In genomic region chr9:109010676-109011655, GRCh38 we compare ENCODE assay signal across 8 cellular contexts. TPM values are rescaled to one million over a fixed set of nuclear protein-coding genes. Genes with fewer than 3 reads are reported as not detected.
A peak's percentile ranks its signal among the peaks of the same experiment; 100 is the strongest.
DNase-seq lines count a peak whose midpoint lies in the region; ATAC-seq and TF ChIP-seq lines count a peak whose summit lies in the region.

No MANE protein-coding gene starts in this region.

- TF ChIP-seq CTCF in DOHH2 (IDR thresholded peaks at IDR 0.05; ENCODE audit: low read depth, low read length, poor library complexity, severe bottlenecking) (no peak), fibroblast of mammary gland (conservative IDR thresholded peaks at IDR 0.05; ENCODE audit: control insufficient read depth, insufficient read depth, low read depth, low read length) (no peak), endothelial cell (IDR thresholded peaks at IDR 0.05; ENCODE audit: unreplicated experiment) (no peak)

- no peaks in the 10 kb centered on the region for H3K9me2 ChIP-seq in DOHH2 (replicated peaks; ENCODE audit: control insufficient read depth, low read length)

- peaks cover 21% of the 10 kb centered on the region for H3F3A ChIP-seq in DOHH2 (ENCODE audit: control insufficient read depth, insufficient read depth)

- no peak overlapping the region for H3K27ac ChIP-seq in DOHH2 (ENCODE audit: low read depth, low read length)

- peaks cover 3% of the 10 kb centered on the region for H4K20me1 ChIP-seq in DOHH2 (ENCODE audit: control insufficient read depth, insufficient read depth, low read depth, low read length)

- H3K79me2 ChIP-seq in DOHH2 (ENCODE audit: control insufficient read depth, low read length) = peaks cover 56% of the 10 kb centered on the region

- DNase-seq in NCI-H226 (peak; percentile 67), activated T-cell treated with anti-CD3 and anti-CD28 coated beads for 24 hours (ENCODE audit: low read depth) (peak; percentile 64), fibroblast of mammary gland (ENCODE audit: low read depth) (peak; percentile 92), HuH-7.5 (ENCODE audit: low spot score) (no peak), endothelial cell (ENCODE audit: low spot score) (no peak)
- peak; percentile 43 to 63 for DNase-seq in stimulated activated CD4-positive, alpha-beta T cell treated with anti-CD3 and anti-CD28 coated beads, Interleukin-15, amount 100 ng/mL, for 48 hours (ENCODE audit: low read depth in 2 of 2)

- ATAC-seq in GM21786 (IDR thresholded peaks at IDR 0.05; ENCODE audit: unreplicated experiment) = peak; percentile 27

- no peaks in the 10 kb centered on the region; the same call in 1 of the 2 replicates for H3K36me3 ChIP-seq in DOHH2 (ENCODE audit: control insufficient read depth, low read length)

- H3K27me3 Mint-ChIP-seq in endothelial cell (ENCODE audit: unreplicated experiment) = peaks cover 15% of the 10 kb centered on the region

- no peaks in the 10 kb centered on the region for H3K9me3 Mint-ChIP-seq in endothelial cell (ENCODE audit: unreplicated experiment)

- H3K4me2 ChIP-seq in DOHH2 (ENCODE audit: low read length) = peak overlapping the region; percentile 74

- H3K4me3 Mint-ChIP-seq in endothelial cell (ENCODE audit: unreplicated experiment) = no peak overlapping the region

- H3K4me3 ChIP-seq in DOHH2 (ENCODE audit: low read length) (peak overlapping the region; percentile 77; the same call in 1 of the 2 replicates), fibroblast of mammary gland (ENCODE audit: control insufficient read depth, low read depth, low read length) (peak overlapping the region; percentile 85)

- peaks cover 23% of the 10 kb centered on the region for H3K4me1 ChIP-seq in DOHH2 (ENCODE audit: control insufficient read depth, low read length)

- H3K9me3 ChIP-seq in DOHH2 (ENCODE audit: control insufficient read depth, insufficient read depth, low read length) = no peaks in the 10 kb centered on the region

- H3K36me3 Mint-ChIP-seq in endothelial cell (ENCODE audit: low read depth, unreplicated experiment) = peaks cover 3% of the 10 kb centered on the region

- no peak overlapping the region for H3K27ac Mint-ChIP-seq in endothelial cell (ENCODE audit: unreplicated experiment)

- peaks cover 28% of the 10 kb centered on the region for H3K4me1 Mint-ChIP-seq in endothelial cell (ENCODE audit: unreplicated experiment)

- no peaks in the 10 kb centered on the region for H3K27me3 ChIP-seq in DOHH2 (ENCODE audit: control insufficient read depth, low read length)

RNA-seq across cellular contexts. Expression of gene CTNNAL1, which starts 2.3 kb away (rescaled TPM):
- total RNA-seq in endothelial cell (ENCODE audit: unreplicated experiment) = 31.2 TPM

Comparison
In these comparisons a context has a peak if more than half of its experiments do, and no peak if none do; other contexts are left out.
1. DNase-seq: peak in NCI-H226 (single experiment), activated T-cell treated with anti-CD3 and anti-CD28 coated beads for 24 hours (single experiment), fibroblast of mammary gland (single experiment) and stimulated activated CD4-positive, alpha-beta T cell treated with anti-CD3 and anti-CD28 coated beads, Interleukin-15, amount 100 ng/mL, for 48 hours (2 of 2); none in HuH-7.5 (single experiment) and endothelial cell (single experiment).